In genomic region chr2:65228249-65228750, GRCh38 we compare ENCODE assay signal across 8 cellular contexts. TPM values are rescaled to one million over a fixed set of nuclear protein-coding genes. Genes with fewer than 3 reads are reported as not detected.
DNase-seq lines count a peak whose midpoint lies in the region; ATAC-seq lines count a peak whose summit lies in the region.

No MANE protein-coding gene starts in this region.

- ATAC-seq in GM21576 (IDR thresholded peaks at IDR 0.05; ENCODE audit: unreplicated experiment), result peak; percentile 32
- peak; percentile 44 for ATAC-seq in aorta (ENCODE audit: low FRiP score)

- WGBS in aorta, 2 donors, result 1% methylated on average over 17 of the region's 17 CpGs

- H3K9me3 ChIP-seq in endocrine pancreas (ENCODE audit: control insufficient read depth, low read length), result no peaks in the 10 kb centered on the region
- no peaks in the 10 kb centered on the region for H3K9me3 ChIP-seq in mononuclear cell (ENCODE audit: low read depth, low read length)
- no peaks in the 10 kb centered on the region for H3K9me3 ChIP-seq in aorta (ENCODE audit: control insufficient read depth, low read length)

- H3K9ac ChIP-seq in endocrine pancreas (ENCODE audit: control insufficient read depth, insufficient read depth, low read length), result peak overlapping the region; percentile 76

- intact Hi-C loops in aorta (cut with DNase I), result loop anchor here in 1 of 2 donors (5.0 kb wide), 1 partner anchor 96 kb away; the partner anchor contains the start of gene RAB1A

- H3K36me3 Mint-ChIP-seq in T-helper 2 cell treated with Interferon-gamma antibody and Interleukin-4, amounts not matched to agents 5 μg/mL and 100 μg/mL, for 36 hours (ENCODE audit: low read depth), result peaks cover 29% of the 10 kb centered on the region

- H3K4me3 ChIP-seq in endocrine pancreas (ENCODE audit: control insufficient read depth, insufficient read depth, low read length) (peak overlapping the region; percentile 79), mononuclear cell (ENCODE audit: low read length) (peak overlapping the region; percentile 99), aorta (ENCODE audit: low read length in 2 of 2) (peak overlapping the region; percentile 90 to 92)

- no peaks in the 10 kb centered on the region for H3K9me3 Mint-ChIP-seq in T-helper 2 cell treated with Interferon-gamma antibody and Interleukin-4, amounts not matched to agents 5 μg/mL and 100 μg/mL, for 36 hours

- in situ Hi-C loops in KBM-7 (cut with MboI; ENCODE audit: low pct_unique_long_range_greater_than_20kb, low sequenced_read_pairs), result no loop called here

- H3K27me3 Mint-ChIP-seq in T-helper 2 cell treated with Interferon-gamma antibody and Interleukin-4, amounts not matched to agents 5 μg/mL and 100 μg/mL, for 36 hours (ENCODE audit: low read depth), result no peaks in the 10 kb centered on the region

- peaks cover 35% of the 10 kb centered on the region for H3K4me1 Mint-ChIP-seq in T-helper 2 cell treated with Interferon-gamma antibody and Interleukin-4, amounts not matched to agents 5 μg/mL and 100 μg/mL, for 36 hours (ENCODE audit: low read depth)

- no peaks in the 10 kb centered on the region for H3K36me3 ChIP-seq in endocrine pancreas (ENCODE audit: control insufficient read depth, insufficient read depth, low read length)
- no peaks in the 10 kb centered on the region for H3K36me3 ChIP-seq in aorta (ENCODE audit: control insufficient read depth in 1 of 2, insufficient read depth in 2 of 2, low read length in 1 of 2)

- DNase-seq in NCI-H1092 treated with DMSO at 0.1 percent for 48 hours (lab: John Stamatoyannopoulos, UW) (peak; percentile 14), NCI-H1092 (lab: John Stamatoyannopoulos, UW) (no peak), KBM-7 (peak; percentile 93), aorta (no peak)
- no peak for DNase-seq in T-helper 2 cell treated with Interferon-gamma antibody and Interleukin-4, amounts not matched to agents 5 μg/mL and 100 μg/mL, for 36 hours (ENCODE audit: low spot score)

- peak overlapping the region; percentile 95 for H3K4me3 Mint-ChIP-seq in T-helper 2 cell treated with Interferon-gamma antibody and Interleukin-4, amounts not matched to agents 5 μg/mL and 100 μg/mL, for 36 hours

- no peaks in the 10 kb centered on the region for H3K27me3 ChIP-seq in endocrine pancreas (ENCODE audit: control insufficient read depth, insufficient read depth, low read length)
- no peaks in the 10 kb centered on the region for H3K27me3 ChIP-seq in mononuclear cell (ENCODE audit: insufficient read depth, low read length)
- no peaks in the 10 kb centered on the region for H3K27me3 ChIP-seq in aorta (ENCODE audit: control insufficient read depth in 1 of 2, insufficient read depth in 2 of 2, low read length in 1 of 2)

- peak overlapping the region; percentile 86 to 96 for H3K27ac ChIP-seq in aorta (ENCODE audit: low read depth in 1 of 2, low read length in 2 of 2)

- H3K4me1 ChIP-seq in endocrine pancreas (ENCODE audit: control insufficient read depth, insufficient read depth, low read length), result peaks cover 8% of the 10 kb centered on the region
- peaks cover 46% of the 10 kb centered on the region for H3K4me1 ChIP-seq in mononuclear cell (ENCODE audit: insufficient read depth, low read length)
- peaks cover 0 to 13% of the 10 kb centered on the region in 2 donors for H3K4me1 ChIP-seq in aorta (ENCODE audit: control insufficient read depth in 1 of 2, insufficient read depth in 2 of 2, low read length in 2 of 2)

- H3K27ac Mint-ChIP-seq in T-helper 2 cell treated with Interferon-gamma antibody and Interleukin-4, amounts not matched to agents 5 μg/mL and 100 μg/mL, for 36 hours, result peak overlapping the region; percentile 95

RNA-seq across cellular contexts. Expression of gene ACTR2, which starts 0.7 kb away (rescaled TPM):
- 86.1 TPM for total RNA-seq in mononuclear cell
- total RNA-seq in aorta, result 100 to 1,000 TPM; 221 to 255 TPM
- 100 to 1,000 TPM in 1 of 2 donors, 10 to 100 TPM in 1; 78.1 to 144 TPM for polyA plus RNA-seq in aorta

Comparison
In these comparisons a context has a peak if more than half of its experiments do, and no peak if none do; other contexts are left out.
1. DNase-seq: peak in NCI-H1092 treated with DMSO at 0.1 percent for 48 hours (single experiment) and KBM-7 (single experiment); none in NCI-H1092 (single experiment), T-helper 2 cell treated with Interferon-gamma antibody and Interleukin-4, amounts not matched to agents 5 μg/mL and 100 μg/mL, for 36 hours (single experiment) and aorta (0 of 2).
2. Peak in every context shown above with its lines, with median percentiles within 50 percentile points of each other: H3K4me3 ChIP-seq.